In the genomic region with DNA sequence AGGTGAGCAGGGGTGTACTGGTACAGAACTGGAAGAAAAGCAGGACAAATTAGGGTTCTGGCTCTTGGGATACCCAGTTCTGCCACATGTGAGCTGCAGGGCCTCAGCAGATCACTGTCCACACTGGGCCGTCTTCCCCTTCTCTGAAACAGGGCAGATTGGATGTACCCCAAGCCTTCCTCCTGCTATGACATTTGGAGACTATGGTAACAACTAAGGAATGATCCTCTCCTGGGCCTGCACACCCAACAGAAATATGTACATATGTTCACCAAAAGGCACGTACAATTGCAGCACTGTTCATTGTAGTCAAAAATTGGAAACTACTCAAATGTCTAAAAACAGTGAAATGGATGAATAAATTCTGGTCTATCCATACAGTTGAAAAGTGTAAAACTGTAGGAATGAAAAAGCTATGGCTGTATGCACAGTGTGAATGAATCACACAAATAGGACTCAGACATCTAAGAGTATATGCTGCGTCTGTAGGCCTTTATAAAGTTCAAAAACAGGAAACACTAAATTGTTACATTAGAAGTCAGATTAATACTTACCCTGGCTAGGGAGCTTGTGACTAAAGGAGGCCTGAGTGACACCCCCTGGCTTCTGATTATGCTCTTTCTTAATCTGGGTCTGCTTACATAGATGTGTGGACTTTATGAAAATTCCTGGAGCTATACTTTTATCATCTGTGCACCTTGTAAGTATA, we compare ENCODE assay signal across 1 cellular context.
TF ChIP-seq lines count a peak whose summit lies in the region.

No MANE protein-coding gene starts in this region.

TF ChIP-seq in H1, 55 proteins besides CTCF, POLR2A, EP300 and RAD21:
- no peak for TF ChIP-seq CBX8 (IDR thresholded peaks at IDR 0.05; ENCODE audit: borderline replicate concordance, low read depth, low read length)
- no peak for TF ChIP-seq YY1 (IDR thresholded peaks at IDR 0.05; ENCODE audit: low read depth, low read length)
- no peak for TF ChIP-seq MAFK (IDR thresholded peaks at IDR 0.05; ENCODE audit: low read depth, low read length)
- TF ChIP-seq JUN (IDR thresholded peaks at IDR 0.05; ENCODE audit: low read depth, low read length) = no peak
- TF ChIP-seq, protein P1, sequence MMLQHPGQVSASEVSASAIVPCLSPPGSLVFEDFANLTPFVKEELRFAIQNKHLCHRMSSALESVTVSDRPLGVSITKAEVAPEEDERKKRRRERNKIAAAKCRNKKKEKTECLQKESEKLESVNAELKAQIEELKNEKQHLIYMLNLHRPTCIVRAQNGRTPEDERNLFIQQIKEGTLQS (IDR thresholded peaks at IDR 0.05; ENCODE audit: insufficient read depth, low read depth, low read length) = no peak
- TF ChIP-seq SIN3A (conservative IDR thresholded peaks at IDR 0.05 in 1 of 2, IDR thresholded peaks at IDR 0.05 in 1 of 2; ENCODE audit: low read depth in 1 of 2, low read length in 2 of 2) = no peak
- no peak for TF ChIP-seq KDM1A (IDR thresholded peaks at IDR 0.05; ENCODE audit: borderline replicate concordance, low read length)
- TF ChIP-seq HDAC2 (IDR thresholded peaks at IDR 0.05; ENCODE audit: borderline replicate concordance in 1 of 2, low read depth in 2 of 2, low read length in 2 of 2) = no peak
- no peak for TF ChIP-seq TCF12 (IDR thresholded peaks at IDR 0.05; ENCODE audit: low read depth, low read length)
- TF ChIP-seq SRF (IDR thresholded peaks at IDR 0.05; ENCODE audit: low read depth, low read length) = no peak
- TF ChIP-seq, protein P2, sequence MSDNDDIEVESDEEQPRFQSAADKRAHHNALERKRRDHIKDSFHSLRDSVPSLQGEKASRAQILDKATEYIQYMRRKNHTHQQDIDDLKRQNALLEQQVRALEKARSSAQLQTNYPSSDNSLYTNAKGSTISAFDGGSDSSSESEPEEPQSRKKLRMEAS (IDR thresholded peaks at IDR 0.05) = no peak
- TF ChIP-seq BCL11A (IDR thresholded peaks at IDR 0.05; ENCODE audit: low read depth in 2 of 2, low read length in 2 of 2) = no peak
- no peak for TF ChIP-seq EZH2 (IDR thresholded peaks at IDR 0.05; ENCODE audit: low read depth, low read length, severe bottlenecking)
- no peak for TF ChIP-seq SIRT6 (IDR thresholded peaks at IDR 0.05; ENCODE audit: low read length)
- no peak for TF ChIP-seq NRF1 (IDR thresholded peaks at IDR 0.05; ENCODE audit: low read depth, low read length)
- TF ChIP-seq SP4 (IDR thresholded peaks at IDR 0.05; ENCODE audit: low read length) = no peak
